10 cellular contexts compared by ENCODE assay signal in genomic region chr4:70613182-70613892, GRCh38. TPM values are rescaled to one million over a fixed set of nuclear protein-coding genes. Genes with fewer than 3 reads are reported as not detected.
DNase-seq lines count a peak whose midpoint lies in the region; ATAC-seq and TF ChIP-seq lines count a peak whose summit lies in the region.
"Had no signal": no experiment of that assay in that cellular context is flagged by ENCODE, and none has a peak within 500 bp of the region (broad histone marks: within the 10 kb centered on the region; RNA-seq: fewer than 3 reads in every experiment).

No MANE protein-coding gene starts in this region.

- ATAC-seq in GM18511 (IDR thresholded peaks at IDR 0.05; ENCODE audit: unreplicated experiment) (peak; percentile 72), GM21737 (IDR thresholded peaks at IDR 0.05; ENCODE audit: unreplicated experiment) (peak; percentile 63)

- H3K36me3 Mint-ChIP-seq in mesothelial cell of epicardium, result no peaks in the 10 kb centered on the region
- H3K36me3 Mint-ChIP-seq: T-cell had no signal

- H3K4me1 Mint-ChIP-seq in mesothelial cell of epicardium, result peaks cover 19% of the 10 kb centered on the region

- TF ChIP-seq CTCF in mesothelial cell of epicardium (IDR thresholded peaks at IDR 0.05; ENCODE audit: unreplicated experiment) (no peak), GM20000 (IDR thresholded peaks at IDR 0.05; ENCODE audit: extremely low read depth, missing control alignments) (no peak)

- H3K4me3 Mint-ChIP-seq in mesothelial cell of epicardium, result peak overlapping the region; percentile 7

- H3K27ac Mint-ChIP-seq in mesothelial cell of epicardium, result no peak overlapping the region
- H3K27ac Mint-ChIP-seq: T-cell had no signal

- DNase-seq in NCI-H146 (lab: John Stamatoyannopoulos, UW) (peak; percentile 68), mesothelial cell of epicardium (ENCODE audit: low spot score in 2 of 2, unreplicated experiment in 2 of 2) (no peak), UCSD-AML1 (lab: John Stamatoyannopoulos, UW; ENCODE audit: unreplicated experiment) (no peak), H4 (ENCODE audit: low spot score) (no peak), GM20000 (ENCODE audit: low spot score) (no peak), HUDEP-2 (lab: John Stamatoyannopoulos, UW; ENCODE audit: unreplicated experiment in 76 of 76) (no peak)
- DNase-seq: aorta, T-cell had no signal

- H3K9me3 Mint-ChIP-seq in mesothelial cell of epicardium, result peaks cover 2% of the 10 kb centered on the region

- peaks cover 2% of the 10 kb centered on the region for H3K27me3 Mint-ChIP-seq in mesothelial cell of epicardium (ENCODE audit: low read depth)

RNA-seq across cellular contexts. Expression of gene ENAM, which starts 15.2 kb away (rescaled TPM):
- not detected in 3 replicates for total RNA-seq in mesothelial cell of epicardium
- not detected in 2 replicates for total RNA-seq in H4 (2014; rRNA removed; shearing (Covaris generic))
- total RNA-seq: T-cell had no signal

RNA-seq across cellular contexts. Expression of gene AMBN, which starts 21.3 kb away (rescaled TPM):
- 0.14 to 0.36 TPM (median 0.22 TPM) in 3 replicates for total RNA-seq in mesothelial cell of epicardium
- 0.19 TPM in 1 of 2 replicates, not detected in the other for total RNA-seq in H4 (2014; rRNA removed; shearing (Covaris generic))
- total RNA-seq: aorta, T-cell had no signal

RNA-seq across cellular contexts. Expression of gene JCHAIN, which starts 53.0 kb away (rescaled TPM):
- 0.16 to 0.47 TPM (median 0.18 TPM) in 3 replicates for total RNA-seq in mesothelial cell of epicardium
- 1.3 TPM in 1 of 2 replicates, not detected in the other for total RNA-seq in H4 (2014; rRNA removed; shearing (Covaris generic))
